Comparison of ENCODE assay signal across 15 cellular contexts in the genomic region with DNA sequence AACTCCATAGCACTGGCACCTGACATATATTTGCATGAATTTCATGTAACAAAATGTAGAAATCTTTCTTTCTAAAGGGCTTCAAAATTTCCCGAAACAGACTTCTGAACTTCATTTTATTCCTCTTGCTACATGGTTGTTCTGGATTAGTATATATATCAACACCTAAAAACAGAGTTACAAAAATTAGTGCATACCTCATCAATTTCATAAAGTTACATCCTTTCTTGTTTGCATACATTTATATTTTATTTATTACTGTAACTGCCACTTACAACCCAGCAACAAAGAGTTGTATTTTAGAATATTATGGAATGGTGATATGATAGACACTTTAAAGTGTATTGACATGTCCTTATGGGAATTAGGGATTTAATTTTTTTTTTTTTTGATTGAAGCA. TPM values are rescaled to one million over a fixed set of nuclear protein-coding genes. Genes with fewer than 3 reads are reported as not detected.
DNase-seq lines count a peak whose midpoint lies in the region; ATAC-seq, FAIRE-seq and TF ChIP-seq lines count a peak whose summit lies in the region.
"Had no signal": no experiment of that assay in that cellular context is flagged by ENCODE, and none has a peak within 500 bp of the region (broad histone marks: within the 10 kb centered on the region; RNA-seq: fewer than 3 reads in every experiment).

No MANE protein-coding gene starts in this region.

- no peaks in the 10 kb centered on the region for H3K9me3 ChIP-seq in IMR-90 (ENCODE audit: control insufficient read depth, insufficient read depth, low read length)
- no peaks in the 10 kb centered on the region for H3K9me3 ChIP-seq in body of pancreas
- H3K9me3 ChIP-seq in keratinocyte (ENCODE audit: control insufficient read depth, low read depth, low read length): no peaks in the 10 kb centered on the region
- no peaks in the 10 kb centered on the region for H3K9me3 ChIP-seq in transverse colon
- H3K9me3 ChIP-seq: ascending aorta; BLaER1 treated with 17β-estradiol and CSF1 and Interleukin-3, amounts not matched to agents 10 nM and 100 nM; lower lobe of right lung; upper lobe of right lung had no signal

- H3K9me1 ChIP-seq in IMR-90 (ENCODE audit: insufficient read depth, low read length): 0 out of 2 replicates have a peak, but pooled peaks cover 2% of the 10 kb centered on the region
- no peaks in the 10 kb centered on the region for H3K9me1 ChIP-seq in keratinocyte (ENCODE audit: control insufficient read depth, extremely low read depth, insufficient read depth, low read length)

- H3K27me3 ChIP-seq in IMR-90 (ENCODE audit: control insufficient read depth, insufficient read depth, low read length) (no peaks in the 10 kb centered on the region), body of pancreas (no peaks in the 10 kb centered on the region), keratinocyte (ENCODE audit: control insufficient read depth, extremely low read depth, insufficient read depth, low read length) (no peaks in the 10 kb centered on the region), transverse colon (no peaks in the 10 kb centered on the region)
- H3K27me3 ChIP-seq: ascending aorta had no signal

- peak overlapping the region in 1 of 2 experiments; percentile 15; a peak in 1 of 4 replicates for H4K8ac ChIP-seq in IMR-90 (ENCODE audit: low read depth in 2 of 2, low read length in 2 of 2)

- H3K56ac ChIP-seq in IMR-90 (ENCODE audit: extremely low read depth, insufficient read depth, low read length): no peak overlapping the region

- dilution Hi-C loops in IMR-90 (cut with HindIII; ENCODE audit: low sequenced_read_pairs, unreplicated experiment) (no loop called here), keratinocyte (cut with MboI; ENCODE audit: extremely low pct_ligation_motif_present, low sequenced_read_pairs) (no loop called here)

- WGBS in IMR-90 (ENCODE audit: extremely low coverage in 2 of 2, insufficient read length in 1 of 2), 2 experiments: no CpG with 5 or more reads among the region's 1 CpG
- 100% methylated on average over 1 of the region's 1 CpG for WGBS in body of pancreas, 2 donors
- WGBS in transverse colon (ENCODE audit: low coverage in 1 of 2), 2 donors: 94 to 100% methylated on average over 1 of the region's 1 CpG

- BruUV-seq in IMR-90 (replicated peaks; lab: Mats Ljungman, UMichigan): no TSS peak

- in situ Hi-C loops in IMR-90 (cut with MboI; ENCODE audit: low sequenced_read_pairs): no loop called here
- in situ Hi-C loops in transverse colon (cut with MboI; ENCODE audit: low pct_ligation_motif_present in 1 of 4, low pct_unique_long_range_greater_than_20kb in 1 of 4, low sequenced_read_pairs in 3 of 4): loop anchor here in 1 of 4 donors (25.0 kb wide), 1 partner anchor 566 kb away; a partner anchor contains a TSS

- intact Hi-C loops in IMR-90 (cut with micrococcal nuclease) (no loop called here), body of pancreas (cut with DNase I) (no loop called here), transverse colon (cut with DNase I; ENCODE audit: low total_unique reads) (no loop called here)

- TF ChIP-seq EP300 in transverse colon (IDR thresholded peaks at IDR 0.05; ENCODE audit: low read depth): no peak

- no peak overlapping the region for H3K14ac ChIP-seq in IMR-90 (replicated peaks; ENCODE audit: low read depth, low read length)

- peaks cover 2% of the 10 kb centered on the region; the same call in 1 of the 2 replicates for H3K4me1 ChIP-seq in IMR-90 (ENCODE audit: control insufficient read depth, insufficient read depth, low read length)
- peaks cover 29% of the 10 kb centered on the region for H3K4me1 ChIP-seq in body of pancreas
- peaks cover 19% of the 10 kb centered on the region for H3K4me1 ChIP-seq in keratinocyte (ENCODE audit: control insufficient read depth, extremely low read depth, insufficient read depth, low read length)
- H3K4me1 ChIP-seq in transverse colon: peaks cover 0 to 18% (median 0%) of the 10 kb centered on the region in 4 donors
- H3K4me1 ChIP-seq: upper lobe of right lung had no signal

- FAIRE-seq in keratinocyte (lab: Jason Lieb, UNC): no peak
- FAIRE-seq: H54 had no signal

- H2AFZ ChIP-seq in IMR-90 (replicated peaks; ENCODE audit: low read length, poor library complexity): no peak overlapping the region
- no peak overlapping the region for H2AFZ ChIP-seq in keratinocyte (ENCODE audit: control insufficient read depth, low read length)

- H2AK5ac ChIP-seq in IMR-90 (ENCODE audit: low read depth, low read length): no peak overlapping the region

- H3K79me1 ChIP-seq in IMR-90 (ENCODE audit: low read depth in 1 of 2, low read length in 2 of 2): no peaks in the 10 kb centered on the region

- no peak overlapping the region for H2BK20ac ChIP-seq in IMR-90 (ENCODE audit: low read depth, low read length)

- DNase-seq in IMR-90 (no peak), body of pancreas (no peak), keratinocyte (ENCODE audit: low read depth, low spot score) (no peak), transverse colon (no peak), 8988T (no peak), SW480 (ENCODE audit: low spot score) (no peak)
- DNase-seq: activated gamma-delta T cell, lower lobe of right lung, NCI-H1105 treated with DMSO at 0.1 percent for 48 hours, OCI-M1, upper lobe of right lung had no signal

- TF ChIP-seq CTCF in IMR-90 (conservative IDR thresholded peaks at IDR 0.05; ENCODE audit: low read depth, low read length): no peak
- TF ChIP-seq CTCF in body of pancreas (IDR thresholded peaks at IDR 0.05): no peak
- TF ChIP-seq CTCF in keratinocyte (optimal IDR thresholded peaks at IDR 0.05 in 1 of 3, IDR thresholded peaks at IDR 0.05 in 1 of 3, conservative IDR thresholded peaks at IDR 0.05 in 1 of 3; ENCODE audit: extremely low read depth in 1 of 3, insufficient read depth in 2 of 3, low read length in 3 of 3): no peak
- TF ChIP-seq CTCF in transverse colon (IDR thresholded peaks at IDR 0.05): no peak

- ATAC-seq in IMR-90 (ENCODE audit: low read depth) (no peak), body of pancreas (no peak), HG03520 (IDR thresholded peaks at IDR 0.05; ENCODE audit: unreplicated experiment) (no peak)

- CTCF ChIA-PET in IMR-90 (lab: Yijun Ruan, JAX): no interaction called here

- H2BK5ac ChIP-seq in IMR-90 (ENCODE audit: low read depth, low read length, poor library complexity, severe bottlenecking): no peak overlapping the region

- peaks cover 28% of the 10 kb centered on the region for H3K79me2 ChIP-seq in keratinocyte (ENCODE audit: control insufficient read depth, insufficient read depth, low read length)

- H3K36me3 ChIP-seq in IMR-90 (ENCODE audit: control insufficient read depth, insufficient read depth, low read length) (no peaks in the 10 kb centered on the region), body of pancreas (replicated peaks in 1 of 2; ENCODE audit: insufficient read depth in 1 of 2, low read depth in 2 of 2) (no peaks in the 10 kb centered on the region), keratinocyte (ENCODE audit: control insufficient read depth in 2 of 2, extremely low read depth in 1 of 2, insufficient read depth in 2 of 2, low read length in 2 of 2) (no peaks in the 10 kb centered on the region), transverse colon (no peaks in the 10 kb centered on the region)
- H3K36me3 ChIP-seq: ascending aorta; BLaER1 treated with 17β-estradiol and CSF1 and Interleukin-3, amounts not matched to agents 10 nM and 100 nM; lower lobe of right lung; upper lobe of right lung had no signal

- H2BK120ac ChIP-seq in IMR-90 (ENCODE audit: low read depth, low read length): no peak overlapping the region

- POLR2A ChIA-PET in IMR-90 (lab: Charles Lee; ENCODE audit: unreplicated experiment): no interaction called here

- H2AK9ac ChIP-seq in IMR-90 (replicated peaks; ENCODE audit: low read depth, low read length, poor library complexity): no peak overlapping the region

- no peaks in the 10 kb centered on the region for H4K20me1 ChIP-seq in IMR-90 (ENCODE audit: insufficient read depth, low read length)
- H4K20me1 ChIP-seq in keratinocyte (ENCODE audit: control insufficient read depth, extremely low read depth, insufficient read depth, low read length): no peaks in the 10 kb centered on the region

- H3K27ac ChIP-seq in IMR-90 (ENCODE audit: insufficient read depth, low read length): no peak overlapping the region; the same call in 1 of the 2 replicates
- peak overlapping the region in 3 of 4 donors; percentile 95 to 99 (median 96) for H3K27ac ChIP-seq in body of pancreas
- peak overlapping the region; percentile 98 for H3K27ac ChIP-seq in keratinocyte (ENCODE audit: control insufficient read depth, insufficient read depth, low read length)
- H3K27ac ChIP-seq in transverse colon: peak overlapping the region in 3 of 4 donors; percentile 90 to 93 (median 93)

- H3K4me3 ChIP-seq in IMR-90 (ENCODE audit: insufficient read depth, low read depth, low read length): no peak overlapping the region
- no peak overlapping the region for H3K4me3 ChIP-seq in body of pancreas
- peak overlapping the region in 2 of 3 experiments; percentile 92 to 94 for H3K4me3 ChIP-seq in keratinocyte (ENCODE audit: control insufficient read depth in 2 of 3, extremely low read depth in 1 of 3, insufficient read depth in 2 of 3, low read depth in 1 of 3, low read length in 3 of 3)
- no peak overlapping the region for H3K4me3 ChIP-seq in transverse colon

- H3K23ac ChIP-seq in IMR-90 (ENCODE audit: low read depth, low read length): no peak overlapping the region

- no peak overlapping the region for H3K4me2 ChIP-seq in IMR-90 (ENCODE audit: low read depth, low read length)
- peak overlapping the region; percentile 99 for H3K4me2 ChIP-seq in keratinocyte (ENCODE audit: control insufficient read depth, extremely low read depth, insufficient read depth, low read depth, low read length)

- no peak overlapping the region for H3K4ac ChIP-seq in IMR-90 (ENCODE audit: low read depth, low read length)

- no peak overlapping the region for H3K18ac ChIP-seq in IMR-90 (ENCODE audit: low read depth, low read length)

- H3K9ac ChIP-seq in IMR-90 (ENCODE audit: low read depth, low read length): no peak overlapping the region; the same call in 1 of the 2 replicates
- peak overlapping the region; percentile 96 for H3K9ac ChIP-seq in keratinocyte (ENCODE audit: control insufficient read depth, extremely low read depth, insufficient read depth, low read length)

- no peak for TF ChIP-seq RAD21 in IMR-90 (IDR thresholded peaks at IDR 0.05; ENCODE audit: low read length)

- no peak overlapping the region for H2BK15ac ChIP-seq in IMR-90 (ENCODE audit: low read depth, low read length)

- no peak overlapping the region for H4K91ac ChIP-seq in IMR-90 (ENCODE audit: insufficient read depth, low read depth, low read length)

- TF ChIP-seq POLR2A in IMR-90 (IDR thresholded peaks at IDR 0.05; ENCODE audit: low read depth, low read length): no peak
- no peak for TF ChIP-seq POLR2A in body of pancreas (IDR thresholded peaks at IDR 0.05)
- TF ChIP-seq POLR2A in transverse colon (IDR thresholded peaks at IDR 0.05): no peak

- H4K5ac ChIP-seq in IMR-90 (ENCODE audit: low read depth, low read length): no peak overlapping the region

RNA-seq across cellular contexts. Expression of a gene that starts 2.0 kb away (rescaled TPM):
- 10.2 and 10.8 TPM in 2 replicates for total RNA-seq in IMR-90 (2012; rRNA removed)
- 1.9 and 2.6 TPM in 2 replicates for polyA plus RNA-seq in IMR-90 (2012; rRNA removed)
- polyA plus RNA-seq in IMR-90 (2012; cell fraction: cytosol; rRNA removed): 1.6 and 1.7 TPM in 2 replicates
- 4.3 and 10.5 TPM in 2 replicates for polyA plus RNA-seq in IMR-90 (2012; cell fraction: nucleus; rRNA removed; ENCODE audit: low replicate concordance)
- total RNA-seq in body of pancreas: 10 to 100 TPM; 22.1 to 38.6 TPM
- polyA plus RNA-seq in keratinocyte: 8.3 to 14.3 TPM (median 10.9 TPM) in 3 replicates
- 5.0 TPM for polyA plus RNA-seq in keratinocyte (2011; ENCODE audit: low read depth)
- polyA plus RNA-seq in keratinocyte (2011; cell fraction: cytosol; rRNA removed): 2.7 and 6.3 TPM in 2 replicates
- 16.3 and 19.7 TPM in 2 replicates for polyA plus RNA-seq in keratinocyte (2011; cell fraction: nucleus; rRNA removed)
- 9.8 and 12.7 TPM in 2 replicates for polyA plus RNA-seq in keratinocyte (2012; ENCODE audit: low replicate concordance)
- polyA minus RNA-seq in keratinocyte: 27.1 to 59.0 TPM (median 50.8 TPM) in 3 replicates
- 25.1 TPM for polyA minus RNA-seq in keratinocyte (2011; cell fraction: cytosol; rRNA and poly(A)+ RNA removed)
- polyA minus RNA-seq in keratinocyte (2011; cell fraction: nucleus; rRNA and poly(A)+ RNA removed): 65.6 and 86.9 TPM in 2 replicates
- 10 to 100 TPM in 1 of 4 donors, 1 to 10 TPM in 3; 3.0 to 14.0 (median 8.6) TPM for total RNA-seq in transverse colon

Comparison
In these comparisons a context has a peak if more than half of its experiments do, and no peak if none do; other contexts are left out.
1. H3K4me3 ChIP-seq: peak in keratinocyte (2 of 3); none in IMR-90 (single experiment), body of pancreas (0 of 2) and transverse colon (0 of 4).